Comparison of ENCODE assay signal across 6 cellular contexts in the genomic region with DNA sequence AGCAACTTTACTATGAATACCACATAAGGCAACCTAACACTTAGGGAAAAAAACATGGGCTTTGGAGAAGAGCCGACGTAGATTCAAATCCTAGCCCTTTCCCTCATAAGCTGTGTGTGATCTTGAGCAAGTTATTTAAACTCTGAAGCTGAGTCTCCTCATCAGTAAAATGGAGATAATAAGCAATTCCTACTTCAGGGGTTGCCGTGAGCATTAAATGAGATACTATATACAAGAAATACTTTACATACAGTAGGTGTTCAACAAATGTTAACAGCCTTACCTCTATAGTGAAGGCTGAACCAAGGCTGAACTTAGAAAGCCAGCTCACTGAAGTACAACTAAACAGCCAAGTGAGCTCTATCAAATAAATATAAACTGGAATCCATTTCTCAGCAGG.
"Had no signal": no experiment of that assay in that cellular context is flagged by ENCODE, and none has a peak within 500 bp of the region (broad histone marks: within the 10 kb centered on the region; RNA-seq: fewer than 3 reads in every experiment).

No MANE protein-coding gene starts in this region.

- H3K27ac Mint-ChIP-seq: IgD-negative memory B cell had no signal

- H3K9me3 Mint-ChIP-seq: IgD-negative memory B cell had no signal

- H3K4me3 Mint-ChIP-seq: IgD-negative memory B cell had no signal

- H3K4me1 Mint-ChIP-seq: IgD-negative memory B cell had no signal

- H3K4me2 ChIP-seq: KMS-11 had no signal

- H3K27ac ChIP-seq: HL-60, KMS-11 had no signal

- H3K36me3 Mint-ChIP-seq: IgD-negative memory B cell had no signal

- H3K4me3 ChIP-seq: K562 had no signal

- DNase-seq: IMR-90, KBM-7 had no signal

- H3K9ac ChIP-seq: KMS-11 had no signal

- H3K27me3 Mint-ChIP-seq: IgD-negative memory B cell had no signal
